31 cellular contexts compared by ENCODE assay signal in the genomic region with DNA sequence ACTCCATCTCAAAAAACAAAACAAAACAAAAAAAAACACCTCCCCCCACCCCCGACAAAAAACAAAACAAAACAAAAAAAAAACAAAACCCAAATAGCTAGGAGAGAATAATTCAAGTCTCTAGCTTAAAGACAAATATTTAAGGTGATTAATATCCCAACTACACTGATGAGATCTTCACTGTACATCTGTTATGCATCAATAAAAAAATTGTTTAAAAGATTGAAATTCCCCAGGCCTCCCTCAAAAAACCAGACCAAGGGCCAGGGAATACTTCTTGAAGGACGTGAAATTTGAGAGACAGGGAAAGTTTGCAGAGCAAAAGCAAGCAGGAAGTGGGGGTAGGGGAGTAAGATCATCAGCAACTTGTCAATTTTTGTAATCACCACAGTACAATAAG.
"Had no signal": no experiment of that assay in that cellular context is flagged by ENCODE, and none has a peak within 500 bp of the region (broad histone marks: within the 10 kb centered on the region; RNA-seq: fewer than 3 reads in every experiment).

No MANE protein-coding gene starts in this region.

- H3K4me3 ChIP-seq: ascending aorta, breast epithelium, cardiac muscle cell, colonic mucosa, gastrocnemius medialis, heart left ventricle had no signal

- H3K4me1 ChIP-seq: ascending aorta, breast epithelium, colonic mucosa, foreskin keratinocyte, gastrocnemius medialis, heart left ventricle had no signal

- H3K9me3 ChIP-seq: ascending aorta, breast epithelium, colonic mucosa, gastrocnemius medialis, heart left ventricle had no signal

- H3K36me3 Mint-ChIP-seq: activated naive CD4-positive, alpha-beta T cell treated with anti-CD3 and anti-CD28 coated beads, Interleukin-2, amount 50 U/mL, for 24 hours; activated naive CD8-positive, alpha-beta T cell treated with anti-CD3 and anti-CD28 coated beads for 36 hours; brain; WTC11 had no signal

- ATAC-seq: activated CD8-positive, alpha-beta T cell treated with anti-CD3 and anti-CD28 coated beads for 36 hours; activated naive CD8-positive, alpha-beta T cell treated with anti-CD3 and anti-CD28 coated beads, Interleukin-2, amount 50 U/mL, for 24 hours; activated T-cell treated with anti-CD3 and anti-CD28 coated beads, Interleukin-2, amount 50 U/mL, for 4 hours; activated T-helper 17 cell treated with anti-CD3 and anti-CD28 coated beads, Interleukin-2, amount 50 U/mL, for 72 hours; esophagus mucosa; foreskin keratinocyte; gastrocnemius medialis; heart left ventricle; WTC11 had no signal

- H3K27ac Mint-ChIP-seq: activated CD8-positive, alpha-beta T cell treated with anti-CD3 and anti-CD28 coated beads for 36 hours; activated naive CD4-positive, alpha-beta T cell treated with anti-CD3 and anti-CD28 coated beads, Interleukin-2, amount 50 U/mL, for 24 hours; activated naive CD8-positive, alpha-beta T cell treated with anti-CD3 and anti-CD28 coated beads for 36 hours; activated naive CD8-positive, alpha-beta T cell treated with anti-CD3 and anti-CD28 coated beads, Interleukin-2, amount 50 U/mL, for 24 hours; activated T-helper 17 cell treated with anti-CD3 and anti-CD28 coated beads, Interleukin-2, amount 50 U/mL, for 72 hours; brain; WTC11 had no signal

- H3K27ac ChIP-seq: ascending aorta, breast epithelium, cardiac muscle cell, colonic mucosa, foreskin keratinocyte, gastrocnemius medialis, heart left ventricle, VCaP had no signal

- H3K4me3 Mint-ChIP-seq: activated CD8-positive, alpha-beta T cell treated with anti-CD3 and anti-CD28 coated beads for 36 hours; activated naive CD4-positive, alpha-beta T cell treated with anti-CD3 and anti-CD28 coated beads, Interleukin-2, amount 50 U/mL, for 24 hours; activated naive CD8-positive, alpha-beta T cell treated with anti-CD3 and anti-CD28 coated beads for 36 hours; activated naive CD8-positive, alpha-beta T cell treated with anti-CD3 and anti-CD28 coated beads, Interleukin-2, amount 50 U/mL, for 24 hours; activated T-cell treated with anti-CD3 and anti-CD28 coated beads, Interleukin-2, amount 50 U/mL, for 4 hours; activated T-helper 17 cell treated with anti-CD3 and anti-CD28 coated beads, Interleukin-2, amount 50 U/mL, for 72 hours; brain; WTC11 had no signal

- H3K4me1 Mint-ChIP-seq: activated naive CD4-positive, alpha-beta T cell treated with anti-CD3 and anti-CD28 coated beads, Interleukin-2, amount 50 U/mL, for 24 hours; activated naive CD8-positive, alpha-beta T cell treated with anti-CD3 and anti-CD28 coated beads for 36 hours; activated naive CD8-positive, alpha-beta T cell treated with anti-CD3 and anti-CD28 coated beads, Interleukin-2, amount 50 U/mL, for 24 hours; activated T-helper 17 cell treated with anti-CD3 and anti-CD28 coated beads, Interleukin-2, amount 50 U/mL, for 72 hours; brain had no signal

- H3K36me3 ChIP-seq: ascending aorta, breast epithelium, cardiac muscle cell, colonic mucosa, gastrocnemius medialis, heart left ventricle had no signal

- DNase-seq: activated CD4-positive, alpha-beta T cell treated with anti-CD3 and anti-CD28 coated beads for 1 hour; activated CD4-positive, alpha-beta T cell treated with anti-CD3 and anti-CD28 coated beads for 48 hours; activated CD4-positive, alpha-beta T cell treated with anti-CD3 and anti-CD28 coated beads, Interleukin-2, amount 50 U/mL, for 1 hour; activated CD4-positive, alpha-beta T cell treated with anti-CD3 and anti-CD28 coated beads, Interleukin-2, amount 50 U/mL, for 48 hours; activated CD8-positive, alpha-beta memory T cell treated with anti-CD3 and anti-CD28 coated beads for 24 hours; activated CD8-positive, alpha-beta T cell treated with anti-CD3 and anti-CD28 coated beads for 36 hours; activated effector memory CD4-positive, alpha-beta T cell treated with Interleukin-2 at 50 U/mL for 16 hours; activated gamma-delta T cell treated with Interleukin-2 at 50 U/mL for 16 hours; activated naive CD4-positive, alpha-beta T cell treated with Interleukin-2 at 50 U/mL for 16 hours; activated naive CD8-positive, alpha-beta T cell treated with anti-CD3 and anti-CD28 coated beads for 36 hours; activated naive CD8-positive, alpha-beta T cell treated with anti-CD3 and anti-CD28 coated beads, Interleukin-2, amount 50 U/mL, for 24 hours; activated T-cell treated with anti-CD3 and anti-CD28 coated beads, Interleukin-2, amount 50 U/mL, for 4 hours; central memory CD4-positive, alpha-beta T cell; cerebellar nuclear complex; colonic mucosa; effector CD8-positive, alpha-beta T cell; foreskin keratinocyte; gastrocnemius medialis; glutamatergic neuron; heart left ventricle; hypothalamus; T-helper 2 cell had no signal

- H3K27me3 ChIP-seq: ascending aorta, breast epithelium, cardiac muscle cell, colonic mucosa, gastrocnemius medialis, heart left ventricle had no signal

- H3K9me3 Mint-ChIP-seq: activated CD8-positive, alpha-beta T cell treated with anti-CD3 and anti-CD28 coated beads for 36 hours; activated naive CD4-positive, alpha-beta T cell treated with anti-CD3 and anti-CD28 coated beads, Interleukin-2, amount 50 U/mL, for 24 hours; activated naive CD8-positive, alpha-beta T cell treated with anti-CD3 and anti-CD28 coated beads for 36 hours; activated naive CD8-positive, alpha-beta T cell treated with anti-CD3 and anti-CD28 coated beads, Interleukin-2, amount 50 U/mL, for 24 hours; activated T-cell treated with anti-CD3 and anti-CD28 coated beads, Interleukin-2, amount 50 U/mL, for 4 hours; activated T-helper 17 cell treated with anti-CD3 and anti-CD28 coated beads, Interleukin-2, amount 50 U/mL, for 72 hours; WTC11 had no signal
